ENCODE assay signal across 31 cellular contexts in genomic region chr2:3037196-3038194, GRCh38.
"Had no signal": no experiment of that assay in that cellular context is flagged by ENCODE, and none has a peak within 500 bp of the region (broad histone marks: within the 10 kb centered on the region; RNA-seq: fewer than 3 reads in every experiment).

No MANE protein-coding gene starts in this region.

- H3K27me3 Mint-ChIP-seq: activated CD4-positive, alpha-beta T cell treated with anti-CD3 and anti-CD28 coated beads, Interleukin-2, amount 10 ng/mL, durations not matched to agents 24 days and 14 days; activated CD8-positive, alpha-beta memory T cell treated with anti-CD3 and anti-CD28 coated beads, Interleukin-2, amount 10 ng/mL, durations not matched to agents 7 days and 5 days; activated naive CD4-positive, alpha-beta T cell treated with anti-CD3 and anti-CD28 coated beads, Interleukin-2, amount 50 U/mL, for 24 hours; activated T-cell treated with anti-CD3 and anti-CD28 coated beads, Interleukin-2, amount 50 U/mL, for 24 hours had no signal

- H3K4me1 Mint-ChIP-seq: activated CD4-positive, alpha-beta T cell treated with anti-CD3 and anti-CD28 coated beads, Interleukin-2, amount 10 ng/mL, durations not matched to agents 24 days and 14 days; activated CD8-positive, alpha-beta memory T cell treated with anti-CD3 and anti-CD28 coated beads, Interleukin-2, amount 10 ng/mL, durations not matched to agents 7 days and 5 days; activated naive CD4-positive, alpha-beta T cell treated with anti-CD3 and anti-CD28 coated beads, Interleukin-2, amount 50 U/mL, for 24 hours had no signal

- H3K4me2 ChIP-seq: KMS-11 had no signal

- H3K9me3 Mint-ChIP-seq: activated CD4-positive, alpha-beta T cell treated with anti-CD3 and anti-CD28 coated beads, Interleukin-2, amount 10 ng/mL, durations not matched to agents 24 days and 14 days; activated T-cell treated with anti-CD3 and anti-CD28 coated beads, Interleukin-2, amount 50 U/mL, for 24 hours; activated T-helper 1 cell treated with anti-CD3 and anti-CD28 coated beads, Interleukin-12 subunit alpha, Interleukin-12 subunit beta, Interleukin-2, Interleukin-4 antibody, amounts not matched to agents 30 ng/mL and 10 ng/mL and 1 ng/mL, durations not matched to agents 14 hours and 24 hours and 36 hours; T-helper 1 cell treated with Interleukin-12 subunit alpha and Interleukin-12 subunit beta and Interleukin-4 antibody, amounts not matched to agents 30 μg/mL and 1 μg/mL, for 36 hours had no signal

- H3K27ac ChIP-seq: breast epithelium, KMS-11, SJCRH30 had no signal

- H3K27ac Mint-ChIP-seq: activated CD4-positive, alpha-beta T cell treated with anti-CD3 and anti-CD28 coated beads, Interleukin-2, amount 10 ng/mL, durations not matched to agents 24 days and 14 days; activated CD8-positive, alpha-beta memory T cell treated with anti-CD3 and anti-CD28 coated beads, Interleukin-2, amount 10 ng/mL, durations not matched to agents 7 days and 5 days; activated naive CD4-positive, alpha-beta T cell treated with anti-CD3 and anti-CD28 coated beads, Interleukin-2, amount 50 U/mL, for 24 hours; activated T-cell treated with anti-CD3 and anti-CD28 coated beads, Interleukin-2, amount 50 U/mL, for 24 hours; activated T-helper 1 cell treated with anti-CD3 and anti-CD28 coated beads, Interleukin-12 subunit alpha, Interleukin-12 subunit beta, Interleukin-2, Interleukin-4 antibody, amounts not matched to agents 30 ng/mL and 10 ng/mL and 1 ng/mL, durations not matched to agents 14 hours and 24 hours and 36 hours; T-helper 1 cell treated with Interleukin-12 subunit alpha and Interleukin-12 subunit beta and Interleukin-4 antibody, amounts not matched to agents 30 μg/mL and 1 μg/mL, for 36 hours; WTC11 had no signal

- H3K4me3 Mint-ChIP-seq: activated CD4-positive, alpha-beta T cell treated with anti-CD3 and anti-CD28 coated beads, Interleukin-2, amount 10 ng/mL, durations not matched to agents 24 days and 14 days; activated CD8-positive, alpha-beta memory T cell treated with anti-CD3 and anti-CD28 coated beads, Interleukin-2, amount 10 ng/mL, durations not matched to agents 7 days and 5 days; activated naive CD4-positive, alpha-beta T cell treated with anti-CD3 and anti-CD28 coated beads, Interleukin-2, amount 50 U/mL, for 24 hours; activated T-cell treated with anti-CD3 and anti-CD28 coated beads, Interleukin-2, amount 50 U/mL, for 24 hours; activated T-helper 1 cell treated with anti-CD3 and anti-CD28 coated beads, Interleukin-12 subunit alpha, Interleukin-12 subunit beta, Interleukin-2, Interleukin-4 antibody, amounts not matched to agents 30 ng/mL and 10 ng/mL and 1 ng/mL, durations not matched to agents 14 hours and 24 hours and 36 hours; T-helper 1 cell treated with Interleukin-12 subunit alpha and Interleukin-12 subunit beta and Interleukin-4 antibody, amounts not matched to agents 30 μg/mL and 1 μg/mL, for 36 hours; WTC11 had no signal

- H3K36me3 Mint-ChIP-seq: activated CD8-positive, alpha-beta memory T cell treated with anti-CD3 and anti-CD28 coated beads, Interleukin-2, amount 10 ng/mL, durations not matched to agents 7 days and 5 days; activated naive CD4-positive, alpha-beta T cell treated with anti-CD3 and anti-CD28 coated beads, Interleukin-2, amount 50 U/mL, for 24 hours; WTC11 had no signal

- H3K36me3 ChIP-seq: breast epithelium, MG63, SJCRH30 had no signal

- H3K9me3 ChIP-seq: breast epithelium, MG63, SJCRH30 had no signal

- DNase-seq: activated CD4-positive, alpha-beta T cell treated with anti-CD3 and anti-CD28 coated beads for 1 hour; activated CD4-positive, alpha-beta T cell treated with anti-CD3 and anti-CD28 coated beads, Interleukin-2, amount 10 ng/mL, durations not matched to agents 24 days and 14 days; activated CD4-positive, alpha-beta T cell treated with anti-CD3 and anti-CD28 coated beads, Interleukin-2, amount 50 U/mL, for 48 hours; activated CD8-positive, alpha-beta memory T cell treated with anti-CD3 and anti-CD28 coated beads, Interleukin-2, amount 10 ng/mL, durations not matched to agents 7 days and 5 days; activated effector memory CD4-positive, alpha-beta T cell treated with Interleukin-2 at 50 U/mL for 16 hours; activated naive CD4-positive, alpha-beta T cell; activated T-cell treated with anti-CD3 and anti-CD28 coated beads, Interleukin-2, amount 50 U/mL, for 24 hours; aorta; caudate nucleus; MG63; MV-4-11; NCI-H1092 treated with DMSO at 0.1 percent for 48 hours; NCI-H1417 treated with DMSO at 0.1 percent for 48 hours; NCI-H1694; NCI-H2029; NCI-H2107; NCI-H2171 treated with DMSO at 0.1 percent for 48 hours; NCI-H226; NCI-H526; NCI-H82; OCI-M1; Right ventricle myocardium superior; RPMI8226; SJCRH30 had no signal

- H3K4me1 ChIP-seq: breast epithelium had no signal

- ATAC-seq: activated CD8-positive, alpha-beta memory T cell treated with anti-CD3 and anti-CD28 coated beads, Interleukin-2, amount 10 ng/mL, durations not matched to agents 7 days and 5 days; Panc1; WTC11 had no signal

- H3K27me3 ChIP-seq: MG63, SJCRH30 had no signal

- H3K4me3 ChIP-seq: breast epithelium, MG63, SJCRH30 had no signal
